ENCODE assay signal across 2 cellular contexts in the genomic region with DNA sequence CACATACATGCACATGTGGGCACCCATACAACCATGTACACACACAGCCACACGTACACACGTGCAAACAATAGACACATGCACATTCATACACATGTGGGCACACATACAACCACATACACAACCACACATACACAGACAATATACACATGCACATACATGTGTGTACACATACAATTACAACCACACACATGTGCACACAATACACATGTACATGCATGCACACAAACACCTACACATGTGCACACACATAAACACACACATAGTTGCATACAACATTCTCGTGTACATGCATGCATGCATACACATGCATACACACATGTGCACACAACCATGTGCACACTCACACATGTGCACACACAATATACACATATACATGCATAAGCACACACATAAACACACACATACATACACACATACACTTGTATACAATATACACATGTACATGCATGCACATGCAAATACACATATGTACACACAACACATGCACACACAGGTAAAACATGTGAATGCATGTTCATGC.
TF ChIP-seq lines count a peak whose summit lies in the region.

No MANE protein-coding gene starts in this region.

TF ChIP-seq in IMR-90, 13 proteins besides CTCF, POLR2A, EP300 and RAD21:
- no peak for TF ChIP-seq MAFK (IDR thresholded peaks at IDR 0.05; ENCODE audit: low read depth, low read length)
- TF ChIP-seq MXI1 (IDR thresholded peaks at IDR 0.05; ENCODE audit: borderline replicate concordance, low read depth, low read length), result no peak
- no peak for TF ChIP-seq MAZ (IDR thresholded peaks at IDR 0.05; ENCODE audit: borderline replicate concordance, low read depth, low read length)
- no peak for TF ChIP-seq BHLHE40 (IDR thresholded peaks at IDR 0.05; ENCODE audit: low read depth, low read length)
- TF ChIP-seq RCOR1 (IDR thresholded peaks at IDR 0.05; ENCODE audit: insufficient replicate concordance, low read length), result no peak
- TF ChIP-seq CHD1 (IDR thresholded peaks at IDR 0.05; ENCODE audit: low read depth, low read length), result no peak
- TF ChIP-seq NFE2L2 (IDR thresholded peaks at IDR 0.05; ENCODE audit: low read depth, low read length), result no peak
- no peak for TF ChIP-seq FOS (IDR thresholded peaks at IDR 0.05; ENCODE audit: low read depth, low read length)
- no peak for TF ChIP-seq SMC3 (IDR thresholded peaks at IDR 0.05; ENCODE audit: low read depth, low read length)
- TF ChIP-seq CEBPB (IDR thresholded peaks at IDR 0.05; ENCODE audit: low read depth, low read length), result no peak
- TF ChIP-seq, protein P1, sequence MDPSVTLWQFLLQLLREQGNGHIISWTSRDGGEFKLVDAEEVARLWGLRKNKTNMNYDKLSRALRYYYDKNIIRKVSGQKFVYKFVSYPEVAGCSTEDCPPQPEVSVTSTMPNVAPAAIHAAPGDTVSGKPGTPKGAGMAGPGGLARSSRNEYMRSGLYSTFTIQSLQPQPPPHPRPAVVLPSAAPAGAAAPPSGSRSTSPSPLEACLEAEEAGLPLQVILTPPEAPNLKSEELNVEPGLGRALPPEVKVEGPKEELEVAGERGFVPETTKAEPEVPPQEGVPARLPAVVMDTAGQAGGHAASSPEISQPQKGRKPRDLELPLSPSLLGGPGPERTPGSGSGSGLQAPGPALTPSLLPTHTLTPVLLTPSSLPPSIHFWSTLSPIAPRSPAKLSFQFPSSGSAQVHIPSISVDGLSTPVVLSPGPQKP (IDR thresholded peaks at IDR 0.05; ENCODE audit: borderline replicate concordance, low read depth, low read length), result no peak

TF ChIP-seq in H1, 55 proteins besides CTCF, POLR2A, EP300 and RAD21:
- TF ChIP-seq BCL11A (IDR thresholded peaks at IDR 0.05; ENCODE audit: low read depth in 2 of 2, low read length in 2 of 2), result no peak
